In the genomic region with DNA sequence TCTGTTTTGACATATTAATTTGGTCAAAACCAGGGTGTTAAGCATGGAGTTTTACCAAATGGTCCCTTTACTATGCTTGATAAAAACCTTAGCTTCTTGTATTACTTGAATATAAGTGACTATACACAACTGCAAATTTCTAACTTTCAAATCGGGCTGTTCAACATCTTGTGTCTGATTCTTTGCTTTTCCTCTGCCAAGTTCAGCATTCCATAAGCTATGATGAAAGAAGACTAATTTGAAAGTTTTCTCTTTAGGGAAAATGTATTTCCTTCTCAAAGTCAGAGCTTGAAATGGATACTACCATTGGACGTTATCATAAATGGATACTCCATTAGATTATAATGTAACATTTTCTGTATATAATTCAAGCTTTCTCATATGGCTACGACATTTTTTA, we compare ENCODE assay signal across 22 cellular contexts.
"Had no signal": no experiment of that assay in that cellular context is flagged by ENCODE, and none has a peak within 500 bp of the region (broad histone marks: within the 10 kb centered on the region; RNA-seq: fewer than 3 reads in every experiment).

No MANE protein-coding gene starts in this region.

- H3K36me3 ChIP-seq: esophagus squamous epithelium, gastrocnemius medialis, heart right ventricle, left lung, lower lobe of right lung had no signal

- H3K4me1 ChIP-seq: esophagus squamous epithelium, gastrocnemius medialis, heart right ventricle, left lung, lower lobe of right lung had no signal

- H3K27me3 ChIP-seq: esophagus squamous epithelium, gastrocnemius medialis, heart right ventricle, left lung had no signal

- DNase-seq: effector CD8-positive, alpha-beta T cell; effector memory CD8-positive, alpha-beta T cell; endodermal cell; erythroblast; esophagus squamous epithelium; foreskin fibroblast; foreskin melanocyte; gastrocnemius medialis; glutamatergic neuron; head of caudate nucleus; heart right ventricle; hippocampal formation; left cardiac atrium; left lung; left ventricle myocardium superior; lower lobe of right lung; mesendoderm; midbrain; naive thymus-derived CD4-positive, alpha-beta T cell had no signal

- H3K4me3 ChIP-seq: coronary artery, esophagus squamous epithelium, gastrocnemius medialis, heart right ventricle, left lung, lower lobe of right lung had no signal

- ATAC-seq: effector memory CD8-positive, alpha-beta T cell; esophagus mucosa; gastrocnemius medialis; heart right ventricle; left cardiac atrium; left lung; left ventricle myocardium superior; lower lobe of right lung; naive thymus-derived CD4-positive, alpha-beta T cell had no signal

- H3K27ac ChIP-seq: coronary artery, epithelial cell of prostate, esophagus squamous epithelium, gastrocnemius medialis, heart right ventricle, left lung, lower lobe of right lung had no signal

- H3K9me3 ChIP-seq: esophagus squamous epithelium, gastrocnemius medialis, left lung, lower lobe of right lung had no signal
